8 cellular contexts compared by ENCODE assay signal in the genomic region with DNA sequence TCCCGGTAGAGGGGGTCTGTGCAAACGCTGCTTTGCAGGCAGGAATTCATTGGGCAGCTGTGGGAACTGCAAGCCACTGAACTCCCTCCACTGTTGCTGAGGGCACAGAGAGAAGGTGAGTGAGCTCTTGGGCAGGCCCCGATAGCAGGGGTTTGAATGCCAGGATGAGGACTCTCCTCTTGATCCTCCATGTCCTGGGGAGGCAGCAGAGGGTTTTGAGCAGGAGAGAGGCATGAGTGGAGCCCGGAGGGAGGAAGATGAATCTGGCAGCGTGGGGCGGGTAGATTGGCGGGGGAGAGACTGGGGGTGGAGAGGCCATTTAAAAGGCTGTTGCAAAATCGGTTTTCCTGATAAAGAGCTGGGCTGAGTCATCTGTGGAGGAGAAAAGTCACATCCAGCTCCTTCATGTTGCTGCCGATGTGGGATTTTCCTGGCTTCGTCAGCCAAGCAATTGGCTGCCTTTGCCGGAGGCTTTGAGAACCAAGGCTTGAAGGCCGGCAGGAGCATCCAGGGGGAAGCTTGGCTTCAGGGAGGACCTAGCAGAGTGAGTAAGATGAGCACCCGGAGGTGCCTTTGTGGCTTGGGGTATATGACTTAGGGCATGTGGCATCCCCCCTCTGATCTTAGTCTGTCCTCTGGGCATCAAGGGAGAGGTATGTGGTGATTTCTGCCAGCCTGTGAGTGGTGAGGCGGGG. TPM values are rescaled to one million over a fixed set of nuclear protein-coding genes. Genes with fewer than 3 reads are reported as not detected.
DNase-seq lines count a peak whose midpoint lies in the region; ATAC-seq and TF ChIP-seq lines count a peak whose summit lies in the region.

Gene SYNPO (plus strand): TSS at position 350 of the 695 bp plus-strand sequence. CDS start 7,616 bp downstream, outside the sequence.

- intact Hi-C loops in adrenal gland (cut with DNase I): no loop called here

- H3K27ac ChIP-seq in adrenal gland (peak within 1 kb of the TSS; percentile 80 to 99 (median 96)), hepatocyte (peak within 1 kb of the TSS; percentile 86), skeletal muscle tissue (ENCODE audit: low read depth, low read length) (peak within 1 kb of the TSS; percentile 92)
- no peak within 1 kb of the TSS for H3K27ac ChIP-seq in effector memory CD4-positive, alpha-beta T cell (ENCODE audit: insufficient read depth, low read length, poor library complexity, severe bottlenecking)

- no peaks in the 10 kb centered on the region for H3K9me3 ChIP-seq in adrenal gland (replicated peaks in 1 of 3)
- no peaks in the 10 kb centered on the region for H3K9me3 ChIP-seq in hepatocyte (ENCODE audit: low read depth)
- H3K9me3 ChIP-seq in skeletal muscle tissue (ENCODE audit: control insufficient read depth in 3 of 3, low read length in 3 of 3): no peaks in the 10 kb centered on the region
- no peaks in the 10 kb centered on the region for H3K9me3 ChIP-seq in effector memory CD4-positive, alpha-beta T cell (ENCODE audit: control insufficient read depth, low read length)

- H3K4me1 Mint-ChIP-seq in HFFc6 (ENCODE audit: low read depth): peaks cover 100% of the 10 kb centered on the region

- ATAC-seq in GM18868 (IDR thresholded peaks at IDR 0.05; ENCODE audit: unreplicated experiment) (no peak), HG03097 (IDR thresholded peaks at IDR 0.05; ENCODE audit: low FRiP score, unreplicated experiment) (no peak)

- peaks cover 33% of the 10 kb centered on the region for H3K79me2 ChIP-seq in hepatocyte

- peak within 1 kb of the TSS in 3 of 4 donors; percentile 49 to 62 (median 53) for H3K4me3 ChIP-seq in adrenal gland
- H3K4me3 ChIP-seq in hepatocyte: no peak within 1 kb of the TSS
- H3K4me3 ChIP-seq in skeletal muscle tissue (ENCODE audit: low read length in 3 of 3): peak within 1 kb of the TSS; percentile 42 to 72 (median 60)
- no peak within 1 kb of the TSS for H3K4me3 ChIP-seq in effector memory CD4-positive, alpha-beta T cell (ENCODE audit: insufficient read depth, low read depth, low read length, poor library complexity, severe bottlenecking)

- H4K20me1 ChIP-seq in hepatocyte (ENCODE audit: insufficient read depth, poor library complexity, severe bottlenecking): no peaks in the 10 kb centered on the region

- no peak within 1 kb of the TSS for H2AFZ ChIP-seq in hepatocyte

- H3K9me3 Mint-ChIP-seq in HFFc6: no peaks in the 10 kb centered on the region

- peak within 1 kb of the TSS; percentile 63 to 88 (median 69) for H3K9ac ChIP-seq in skeletal muscle tissue (ENCODE audit: low read depth in 1 of 3, low read length in 3 of 3)

- peaks cover 2% of the 10 kb centered on the region for H3K27me3 Mint-ChIP-seq in HFFc6 (ENCODE audit: insufficient read depth)

- whole genome bisulfite sequencing in adrenal gland, 4 donors: 7 to 21% (median 14%) methylated on average over 10 to 14 of the region's 14 CpGs
- WGBS in hepatocyte (ENCODE audit: low lambda C conversion rate, missing lambda C conversion rate): 39% methylated on average over 14 of the region's 14 CpGs

- H3K27ac Mint-ChIP-seq in HFFc6: peak within 1 kb of the TSS; percentile 94

- no peaks in the 10 kb centered on the region for H3K9me2 ChIP-seq in hepatocyte (replicated peaks; ENCODE audit: insufficient read depth)

- H3K36me3 ChIP-seq in adrenal gland (replicated peaks in 1 of 2): no peaks in the 10 kb centered on the region
- H3K36me3 ChIP-seq in hepatocyte (replicated peaks; ENCODE audit: insufficient read depth, low read depth): no peaks in the 10 kb centered on the region
- H3K36me3 ChIP-seq in skeletal muscle tissue (ENCODE audit: control insufficient read depth in 3 of 3, insufficient read depth in 3 of 3, low read length in 3 of 3): peaks cover 0 to 3% (median 0%) of the 10 kb centered on the region in 3 donors
- H3K36me3 ChIP-seq in effector memory CD4-positive, alpha-beta T cell (ENCODE audit: control insufficient read depth, insufficient read depth, low read length): no peaks in the 10 kb centered on the region

- peak within 1 kb of the TSS; percentile 89 for H3K4me3 Mint-ChIP-seq in HFFc6

- H3K4me2 ChIP-seq in hepatocyte: peak within 1 kb of the TSS; percentile 67

- no peaks in the 10 kb centered on the region for H3K36me3 Mint-ChIP-seq in HFFc6 (ENCODE audit: low read depth)

- H3K27me3 ChIP-seq in adrenal gland: no peaks in the 10 kb centered on the region
- no peaks in the 10 kb centered on the region for H3K27me3 ChIP-seq in hepatocyte
- H3K27me3 ChIP-seq in skeletal muscle tissue (ENCODE audit: control insufficient read depth in 3 of 3, insufficient read depth in 3 of 3, low read length in 3 of 3): no peaks in the 10 kb centered on the region
- no peaks in the 10 kb centered on the region for H3K27me3 ChIP-seq in effector memory CD4-positive, alpha-beta T cell (replicated peaks; ENCODE audit: control insufficient read depth, insufficient read depth, low read length, poor library complexity, severe bottlenecking)

- peak; percentile 92 for DNase-seq in HFFc6
- DNase-seq in adrenal gland: peak; percentile 75 to 92 (median 90)
- DNase-seq in hepatocyte (ENCODE audit: low spot score): peak; percentile 87
- DNase-seq in NCI-H1930 (lab: John Stamatoyannopoulos, UW): no peak
- DNase-seq in effector memory CD4-positive, alpha-beta T cell: no peak

- H3K4me1 ChIP-seq in adrenal gland (replicated peaks in 1 of 2) (peaks cover 83 to 92% of the 10 kb centered on the region in 2 donors), hepatocyte (ENCODE audit: insufficient read depth) (peaks cover 91% of the 10 kb centered on the region), skeletal muscle tissue (ENCODE audit: control insufficient read depth in 3 of 3, insufficient read depth in 3 of 3, low read length in 3 of 3) (peaks cover 86 to 99% (median 96%) of the 10 kb centered on the region in 3 donors)
- H3K4me1 ChIP-seq in effector memory CD4-positive, alpha-beta T cell (ENCODE audit: control insufficient read depth, insufficient read depth, low read length, poor library complexity, severe bottlenecking): no peaks in the 10 kb centered on the region

- peak; percentile 24 to 84 for TF ChIP-seq POLR2A in adrenal gland (IDR thresholded peaks at IDR 0.05)

- TF ChIP-seq CTCF in HFFc6 (IDR thresholded peaks at IDR 0.05): 0 out of 2 replicates have a peak, but pooled peaks have one; percentile 9
- peak in 1 of 6 experiments; percentile 11 for TF ChIP-seq CTCF in adrenal gland (IDR thresholded peaks at IDR 0.05)
- no peak for TF ChIP-seq CTCF in hepatocyte (IDR thresholded peaks at IDR 0.05; ENCODE audit: poor library complexity)

RNA-seq across cellular contexts. Expression of gene SYNPO, which starts in this region (rescaled TPM):
- 10 to 100 TPM; 35.6 to 50.7 (median 47.8) TPM for total RNA-seq in HFFc6 (2021; fragmentation: NEBNext Ultra II Directional; extraction: Animal tissue kit (Norgen Biotek cat#: 25700))
- total RNA-seq in adrenal gland (100 to 1,000 TPM in 5 of 8 donors, 10 to 100 TPM in 3; 86.8 to 293 (median 151) TPM), hepatocyte (6.9 and 8.4 TPM in 2 replicates), skeletal muscle tissue (6.3 TPM)
- polyA plus RNA-seq in adrenal gland (100 to 1,000 TPM in 2 of 3 donors, 10 to 100 TPM in 1; 59.4 to 254 (median 108) TPM), hepatocyte (5.3 and 7.1 TPM in 2 replicates)

Comparison
In these comparisons a context has a peak if more than half of its experiments do, and no peak if none do; other contexts are left out.
1. DNase-seq: peak in HFFc6 (single experiment), adrenal gland (7 of 7) and hepatocyte (single experiment); none in NCI-H1930 (0 of 2) and effector memory CD4-positive, alpha-beta T cell (0 of 3).
2. H3K4me3 ChIP-seq: peak in adrenal gland (3 of 4) and skeletal muscle tissue (3 of 3); none in hepatocyte (single experiment) and effector memory CD4-positive, alpha-beta T cell (single experiment).